Comparison of ENCODE assay signal across 10 cellular contexts in genomic region chr16:11201498-11202259, GRCh38. TPM values are rescaled to one million over a fixed set of nuclear protein-coding genes. Genes with fewer than 3 reads are reported as not detected.
DNase-seq lines count a peak whose midpoint lies in the region; ATAC-seq and TF ChIP-seq lines count a peak whose summit lies in the region.
"Had no signal": no experiment of that assay in that cellular context is flagged by ENCODE, and none has a peak within 500 bp of the region (broad histone marks: within the 10 kb centered on the region; RNA-seq: fewer than 3 reads in every experiment).

No MANE protein-coding gene starts in this region.

- BruUV-seq in Panc1 (replicated peaks; lab: Mats Ljungman, UMichigan) = no TSS peak

- intact Hi-C loops in left cardiac atrium (cut with DNase I) (loop anchor here in 1 of 2 donors (10.0 kb wide), 1 partner anchor 57 kb away; no protein-coding TSS in a partner anchor), left ventricle myocardium inferior (cut with micrococcal nuclease) (no loop called here), Panc1 (cut with micrococcal nuclease; ENCODE audit: unreplicated experiment) (no loop called here), stomach (cut with DNase I; ENCODE audit: low total_unique reads) (no loop called here)

- WGBS in stomach, 5 donors = 36 to 50% (median 45%) methylated on average over 15 of the region's 15 CpGs

- POLR2A ChIA-PET in Panc1 (lab: Charles Lee) = interaction anchor here (1.0 kb wide), 1 partner anchor 10 kb away, joined by 3 read pairs; no protein-coding TSS in a partner anchor

- CTCF ChIA-PET in Panc1 (lab: Charles Lee) = no interaction called here

- peaks cover 31% of the 10 kb centered on the region for H3K27me3 ChIP-seq in left ventricle myocardium inferior (ENCODE audit: low read depth)
- H3K27me3 ChIP-seq in Panc1 (ENCODE audit: control insufficient read depth, insufficient read depth, low read length) = no peaks in the 10 kb centered on the region
- H3K27me3 ChIP-seq in stomach = peaks cover 0 to 12% (median 3%) of the 10 kb centered on the region in 3 donors

- no peaks in the 10 kb centered on the region for H3K36me3 ChIP-seq in left ventricle myocardium inferior
- H3K36me3 ChIP-seq in Panc1 (ENCODE audit: control insufficient read depth, insufficient read depth, low read length) = no peaks in the 10 kb centered on the region
- no peaks in the 10 kb centered on the region for H3K36me3 ChIP-seq in stomach
- H3K36me3 ChIP-seq: neutrophil had no signal

- H3K36me3 Mint-ChIP-seq in activated T-cell treated with anti-CD3 and anti-CD28 coated beads, Interleukin-2, amount 50 U/mL, for 4 hours (ENCODE audit: insufficient read depth) = no peaks in the 10 kb centered on the region

- TF ChIP-seq POLR2A in stomach (IDR thresholded peaks at IDR 0.05) = no peak

- TF ChIP-seq CTCF in left ventricle myocardium inferior (IDR thresholded peaks at IDR 0.05; ENCODE audit: borderline replicate concordance) (no peak), Panc1 (IDR thresholded peaks at IDR 0.05) (no peak), fibroblast of pulmonary artery (IDR thresholded peaks at IDR 0.05; ENCODE audit: low read length, missing control alignments) (no peak), stomach (IDR thresholded peaks at IDR 0.05) (no peak)

- H3K4me1 ChIP-seq in left ventricle myocardium inferior (peaks cover 14% of the 10 kb centered on the region), Panc1 (ENCODE audit: control insufficient read depth, insufficient read depth, low read length) (peaks cover 30% of the 10 kb centered on the region), stomach (peaks cover 0 to 32% (median 16%) of the 10 kb centered on the region in 4 donors)

- TF ChIP-seq EP300 in stomach (IDR thresholded peaks at IDR 0.05) = no peak

- ATAC-seq in left cardiac atrium (peak; percentile 7 to 44), Panc1 (peak; percentile 75), GM18867 (IDR thresholded peaks at IDR 0.05; ENCODE audit: unreplicated experiment) (no peak)
- no peak for ATAC-seq in activated T-cell treated with anti-CD3 and anti-CD28 coated beads, Interleukin-2, amount 50 U/mL, for 4 hours

- H3K9me3 ChIP-seq in left ventricle myocardium inferior (replicated peaks) (no peaks in the 10 kb centered on the region), Panc1 (ENCODE audit: control insufficient read depth, insufficient read depth, low read depth, low read length) (no peaks in the 10 kb centered on the region), stomach (no peaks in the 10 kb centered on the region)
- H3K9me3 ChIP-seq: neutrophil had no signal

- H3K4me1 Mint-ChIP-seq in activated T-cell treated with anti-CD3 and anti-CD28 coated beads, Interleukin-2, amount 50 U/mL, for 4 hours (ENCODE audit: low read depth) = peaks cover 14% of the 10 kb centered on the region

- H3K27ac ChIP-seq in left ventricle myocardium inferior (replicated peaks) (no peak overlapping the region), Panc1 (ENCODE audit: low read length) (peak overlapping the region; percentile 65), stomach (no peak overlapping the region)
- H3K27ac ChIP-seq: neutrophil had no signal

- DNase-seq in left cardiac atrium (no peak), left ventricle myocardium inferior (no peak), Panc1 (ENCODE audit: low read depth, low spot score) (peak; percentile 53), fibroblast of pulmonary artery (ENCODE audit: low read depth) (peak; percentile 82), stomach (peak; percentile 41), NCI-H446 (lab: John Stamatoyannopoulos, UW) (no peak)
- DNase-seq in activated T-cell treated with anti-CD3 and anti-CD28 coated beads, Interleukin-2, amount 50 U/mL, for 4 hours = no peak
- DNase-seq: activated naive CD4-positive, alpha-beta T cell treated with Interleukin-2 at 50 U/mL for 16 hours had no signal

- H3K4me3 Mint-ChIP-seq in activated T-cell treated with anti-CD3 and anti-CD28 coated beads, Interleukin-2, amount 50 U/mL, for 4 hours = no peak overlapping the region

- in situ Hi-C loops in Panc1 (cut with HindIII; ENCODE audit: low pct_unique_long_range_greater_than_20kb, low sequenced_read_pairs) = no loop called here

- H3K9me3 Mint-ChIP-seq in activated T-cell treated with anti-CD3 and anti-CD28 coated beads, Interleukin-2, amount 50 U/mL, for 4 hours = no peaks in the 10 kb centered on the region

- no peaks in the 10 kb centered on the region for H3K27me3 Mint-ChIP-seq in activated T-cell treated with anti-CD3 and anti-CD28 coated beads, Interleukin-2, amount 50 U/mL, for 4 hours (ENCODE audit: low read depth)

- H3K4me3 ChIP-seq in left ventricle myocardium inferior (no peak overlapping the region), Panc1 (ENCODE audit: low read depth in 2 of 2, low read length in 2 of 2) (peak overlapping the region in 1 of 2 experiments; percentile 29; a peak in 2 of 4 replicates), fibroblast of pulmonary artery (replicated peaks; ENCODE audit: low read depth, low read length) (no peak overlapping the region), stomach (no peak overlapping the region)

RNA-seq across cellular contexts. Expression of gene SOCS1, which starts 54.3 kb away (rescaled TPM):
- total RNA-seq in left cardiac atrium (1 to 10 TPM; 5.8 to 8.8 TPM), left ventricle myocardium inferior (2.9 TPM), Panc1 (2021; ENCODE audit: unreplicated experiment) (4.8 TPM), stomach (10 to 100 TPM in 3 of 5 donors, 1 to 10 TPM in 2; 4.2 to 45.5 (median 12.1) TPM)
- polyA plus RNA-seq in Panc1 (2012; ENCODE audit: insufficient read length) = 3.8 TPM
- polyA plus RNA-seq in stomach = 10 to 100 TPM in 2 of 3 donors, 1 to 10 TPM in 1; 9.4 to 14.7 (median 11.0) TPM
- 100 to 1,000 TPM; 112 to 148 (median 114) TPM for total RNA-seq in activated T-cell treated with anti-CD3 and anti-CD28 coated beads, Interleukin-2, amount 50 U/mL, for 4 hours

Comparison
In these comparisons a context has a peak if more than half of its experiments do, and no peak if none do; other contexts are left out.
1. ATAC-seq: peak in left cardiac atrium (2 of 2) and Panc1 (single experiment); none in activated T-cell treated with anti-CD3 and anti-CD28 coated beads, Interleukin-2, amount 50 U/mL, for 4 hours (0 of 2) and GM18867 (single experiment).
2. DNase-seq: peak in Panc1 (single experiment), fibroblast of pulmonary artery (single experiment) and stomach (single experiment); none in left cardiac atrium (single experiment), left ventricle myocardium inferior (single experiment), NCI-H446 (0 of 2) and activated T-cell treated with anti-CD3 and anti-CD28 coated beads, Interleukin-2, amount 50 U/mL, for 4 hours (single experiment).